ENCODE assay signal across 1 cellular context in the genomic region with DNA sequence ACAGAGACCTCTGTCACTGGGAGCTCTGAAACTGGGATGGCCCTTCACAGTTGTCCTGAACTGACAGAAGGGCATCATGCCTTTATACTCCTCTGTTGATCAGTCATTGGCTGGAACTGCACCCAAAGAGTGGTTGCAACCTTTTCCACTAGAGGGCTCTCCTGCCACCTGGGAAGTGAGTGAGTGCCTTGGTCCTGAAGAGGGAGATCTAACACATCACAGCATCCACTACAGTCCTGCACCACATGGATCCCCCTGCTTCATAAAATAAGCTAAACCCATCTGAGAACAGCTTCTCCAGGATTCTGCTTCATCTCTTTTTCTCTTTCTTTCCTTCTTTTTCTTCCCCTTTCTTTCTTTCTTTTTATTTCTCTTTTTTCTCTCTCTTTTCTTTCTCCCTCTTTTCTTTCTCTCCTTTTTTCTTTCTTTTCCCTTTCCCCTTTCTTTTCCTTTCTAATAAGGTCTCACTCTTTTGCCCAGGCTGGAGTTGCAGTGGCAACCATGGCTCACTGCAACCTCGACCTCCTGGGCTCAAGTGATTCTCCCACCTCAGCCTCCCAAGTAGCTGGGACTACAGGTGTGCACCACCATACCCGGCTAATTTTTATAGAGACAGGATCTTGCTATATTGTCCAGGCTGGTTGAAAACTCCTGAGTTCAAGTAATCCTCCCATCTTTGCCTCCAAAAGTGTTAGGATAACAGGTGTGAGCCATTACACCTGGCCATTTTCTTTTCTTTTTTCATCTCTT.
TF ChIP-seq lines count a peak whose summit lies in the region.

No MANE protein-coding gene starts in this region.

TF ChIP-seq in K562, 482 proteins besides CTCF, POLR2A, EP300 and RAD21 (continued from another document and continues in another):
- TF ChIP-seq, protein P1, sequence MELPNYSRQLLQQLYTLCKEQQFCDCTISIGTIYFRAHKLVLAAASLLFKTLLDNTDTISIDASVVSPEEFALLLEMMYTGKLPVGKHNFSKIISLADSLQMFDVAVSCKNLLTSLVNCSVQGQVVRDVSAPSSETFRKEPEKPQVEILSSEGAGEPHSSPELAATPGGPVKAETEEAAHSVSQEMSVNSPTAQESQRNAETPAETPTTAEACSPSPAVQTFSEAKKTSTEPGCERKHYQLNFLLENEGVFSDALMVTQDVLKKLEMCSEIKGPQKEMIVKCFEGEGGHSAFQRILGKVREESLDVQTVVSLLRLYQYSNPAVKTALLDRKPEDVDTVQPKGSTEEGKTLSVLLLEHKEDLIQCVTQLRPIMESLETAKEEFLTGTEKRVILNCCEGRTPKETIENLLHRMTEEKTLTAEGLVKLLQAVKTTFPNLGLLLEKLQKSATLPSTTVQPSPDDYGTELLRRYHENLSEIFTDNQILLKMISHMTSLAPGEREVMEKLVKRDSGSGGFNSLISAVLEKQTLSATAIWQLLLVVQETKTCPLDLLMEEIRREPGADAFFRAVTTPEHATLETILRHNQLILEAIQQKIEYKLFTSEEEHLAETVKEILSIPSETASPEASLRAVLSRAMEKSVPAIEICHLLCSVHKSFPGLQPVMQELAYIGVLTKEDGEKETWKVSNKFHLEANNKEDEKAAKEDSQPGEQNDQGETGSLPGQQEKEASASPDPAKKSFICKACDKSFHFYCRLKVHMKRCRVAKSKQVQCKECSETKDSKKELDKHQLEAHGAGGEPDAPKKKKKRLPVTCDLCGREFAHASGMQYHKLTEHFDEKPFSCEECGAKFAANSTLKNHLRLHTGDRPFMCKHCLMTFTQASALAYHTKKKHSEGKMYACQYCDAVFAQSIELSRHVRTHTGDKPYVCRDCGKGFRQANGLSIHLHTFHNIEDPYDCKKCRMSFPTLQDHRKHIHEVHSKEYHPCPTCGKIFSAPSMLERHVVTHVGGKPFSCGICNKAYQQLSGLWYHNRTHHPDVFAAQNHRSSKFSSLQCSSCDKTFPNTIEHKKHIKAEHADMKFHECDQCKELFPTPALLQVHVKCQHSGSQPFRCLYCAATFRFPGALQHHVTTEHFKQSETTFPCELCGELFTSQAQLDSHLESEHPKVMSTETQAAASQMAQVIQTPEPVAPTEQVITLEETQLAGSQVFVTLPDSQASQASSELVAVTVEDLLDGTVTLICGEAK (IDR thresholded peaks at IDR 0.05): no peak
- TF ChIP-seq, protein P1 (CRISPR knock-in tag; IDR thresholded peaks at IDR 0.05): no peak
- TF ChIP-seq, protein P2, sequence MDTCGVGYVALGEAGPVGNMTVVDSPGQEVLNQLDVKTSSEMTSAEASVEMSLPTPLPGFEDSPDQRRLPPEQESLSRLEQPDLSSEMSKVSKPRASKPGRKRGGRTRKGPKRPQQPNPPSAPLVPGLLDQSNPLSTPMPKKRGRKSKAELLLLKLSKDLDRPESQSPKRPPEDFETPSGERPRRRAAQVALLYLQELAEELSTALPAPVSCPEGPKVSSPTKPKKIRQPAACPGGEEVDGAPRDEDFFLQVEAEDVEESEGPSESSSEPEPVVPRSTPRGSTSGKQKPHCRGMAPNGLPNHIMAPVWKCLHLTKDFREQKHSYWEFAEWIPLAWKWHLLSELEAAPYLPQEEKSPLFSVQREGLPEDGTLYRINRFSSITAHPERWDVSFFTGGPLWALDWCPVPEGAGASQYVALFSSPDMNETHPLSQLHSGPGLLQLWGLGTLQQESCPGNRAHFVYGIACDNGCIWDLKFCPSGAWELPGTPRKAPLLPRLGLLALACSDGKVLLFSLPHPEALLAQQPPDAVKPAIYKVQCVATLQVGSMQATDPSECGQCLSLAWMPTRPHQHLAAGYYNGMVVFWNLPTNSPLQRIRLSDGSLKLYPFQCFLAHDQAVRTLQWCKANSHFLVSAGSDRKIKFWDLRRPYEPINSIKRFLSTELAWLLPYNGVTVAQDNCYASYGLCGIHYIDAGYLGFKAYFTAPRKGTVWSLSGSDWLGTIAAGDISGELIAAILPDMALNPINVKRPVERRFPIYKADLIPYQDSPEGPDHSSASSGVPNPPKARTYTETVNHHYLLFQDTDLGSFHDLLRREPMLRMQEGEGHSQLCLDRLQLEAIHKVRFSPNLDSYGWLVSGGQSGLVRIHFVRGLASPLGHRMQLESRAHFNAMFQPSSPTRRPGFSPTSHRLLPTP (IDR thresholded peaks at IDR 0.05; ENCODE audit: borderline replicate concordance, extremely low read depth, insufficient read length): no peak
- TF ChIP-seq FOXJ2 (tag; IDR thresholded peaks at IDR 0.05): no peak
- TF ChIP-seq, protein P3, sequence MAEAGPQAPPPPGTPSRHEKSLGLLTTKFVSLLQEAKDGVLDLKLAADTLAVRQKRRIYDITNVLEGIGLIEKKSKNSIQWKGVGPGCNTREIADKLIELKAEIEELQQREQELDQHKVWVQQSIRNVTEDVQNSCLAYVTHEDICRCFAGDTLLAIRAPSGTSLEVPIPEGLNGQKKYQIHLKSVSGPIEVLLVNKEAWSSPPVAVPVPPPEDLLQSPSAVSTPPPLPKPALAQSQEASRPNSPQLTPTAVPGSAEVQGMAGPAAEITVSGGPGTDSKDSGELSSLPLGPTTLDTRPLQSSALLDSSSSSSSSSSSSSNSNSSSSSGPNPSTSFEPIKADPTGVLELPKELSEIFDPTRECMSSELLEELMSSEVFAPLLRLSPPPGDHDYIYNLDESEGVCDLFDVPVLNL (CRISPR knock-in tag; IDR thresholded peaks at IDR 0.05; ENCODE audit: low read depth): no peak
- no peak for TF ChIP-seq TEAD2 (tag; IDR thresholded peaks at IDR 0.05)
- TF ChIP-seq, protein P4, sequence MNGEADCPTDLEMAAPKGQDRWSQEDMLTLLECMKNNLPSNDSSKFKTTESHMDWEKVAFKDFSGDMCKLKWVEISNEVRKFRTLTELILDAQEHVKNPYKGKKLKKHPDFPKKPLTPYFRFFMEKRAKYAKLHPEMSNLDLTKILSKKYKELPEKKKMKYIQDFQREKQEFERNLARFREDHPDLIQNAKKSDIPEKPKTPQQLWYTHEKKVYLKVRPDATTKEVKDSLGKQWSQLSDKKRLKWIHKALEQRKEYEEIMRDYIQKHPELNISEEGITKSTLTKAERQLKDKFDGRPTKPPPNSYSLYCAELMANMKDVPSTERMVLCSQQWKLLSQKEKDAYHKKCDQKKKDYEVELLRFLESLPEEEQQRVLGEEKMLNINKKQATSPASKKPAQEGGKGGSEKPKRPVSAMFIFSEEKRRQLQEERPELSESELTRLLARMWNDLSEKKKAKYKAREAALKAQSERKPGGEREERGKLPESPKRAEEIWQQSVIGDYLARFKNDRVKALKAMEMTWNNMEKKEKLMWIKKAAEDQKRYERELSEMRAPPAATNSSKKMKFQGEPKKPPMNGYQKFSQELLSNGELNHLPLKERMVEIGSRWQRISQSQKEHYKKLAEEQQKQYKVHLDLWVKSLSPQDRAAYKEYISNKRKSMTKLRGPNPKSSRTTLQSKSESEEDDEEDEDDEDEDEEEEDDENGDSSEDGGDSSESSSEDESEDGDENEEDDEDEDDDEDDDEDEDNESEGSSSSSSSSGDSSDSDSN (IDR thresholded peaks at IDR 0.05; ENCODE audit: borderline replicate concordance in 1 of 2, low read depth in 2 of 2, low read length in 2 of 2): no peak
- no peak for TF ChIP-seq MAFK (IDR thresholded peaks at IDR 0.05; ENCODE audit: low read length)
- peak; percentile 90 for TF ChIP-seq SMC3 (conservative IDR thresholded peaks at IDR 0.05; ENCODE audit: insufficient read depth, low read depth, low read length)
- no peak for TF ChIP-seq KAT7 (CRISPR knock-in tag; IDR thresholded peaks at IDR 0.05; ENCODE audit: borderline replicate concordance)
- TF ChIP-seq, protein P5, sequence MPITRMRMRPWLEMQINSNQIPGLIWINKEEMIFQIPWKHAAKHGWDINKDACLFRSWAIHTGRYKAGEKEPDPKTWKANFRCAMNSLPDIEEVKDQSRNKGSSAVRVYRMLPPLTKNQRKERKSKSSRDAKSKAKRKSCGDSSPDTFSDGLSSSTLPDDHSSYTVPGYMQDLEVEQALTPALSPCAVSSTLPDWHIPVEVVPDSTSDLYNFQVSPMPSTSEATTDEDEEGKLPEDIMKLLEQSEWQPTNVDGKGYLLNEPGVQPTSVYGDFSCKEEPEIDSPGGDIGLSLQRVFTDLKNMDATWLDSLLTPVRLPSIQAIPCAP (CRISPR knock-in tag; IDR thresholded peaks at IDR 0.05; ENCODE audit: borderline replicate concordance): no peak
- TF ChIP-seq CBFA2T2 (conservative IDR thresholded peaks at IDR 0.05): no peak
- TF ChIP-seq ZNF77 (CRISPR knock-in tag; IDR thresholded peaks at IDR 0.05): no peak
- 0 out of 2 replicates have a peak, but pooled peaks have one; percentile 4 for TF ChIP-seq JUN (IDR thresholded peaks at IDR 0.05; ENCODE audit: borderline replicate concordance, low read depth, low read length)
- TF ChIP-seq JUN (CRISPR knock-in tag; IDR thresholded peaks at IDR 0.05; ENCODE audit: borderline replicate concordance): no peak
- TF ChIP-seq TEAD4 (IDR thresholded peaks at IDR 0.05; ENCODE audit: low read length): peak; percentile 18; the same call in 1 of the 2 replicates
- TF ChIP-seq TEAD4 (CRISPR knock-in tag; IDR thresholded peaks at IDR 0.05; ENCODE audit: borderline replicate concordance): no peak
- TF ChIP-seq ZNF23 (CRISPR knock-in tag; IDR thresholded peaks at IDR 0.05): no peak
- TF ChIP-seq HIVEP1 (CRISPR knock-in tag; IDR thresholded peaks at IDR 0.05): no peak
- TF ChIP-seq, protein P6, sequence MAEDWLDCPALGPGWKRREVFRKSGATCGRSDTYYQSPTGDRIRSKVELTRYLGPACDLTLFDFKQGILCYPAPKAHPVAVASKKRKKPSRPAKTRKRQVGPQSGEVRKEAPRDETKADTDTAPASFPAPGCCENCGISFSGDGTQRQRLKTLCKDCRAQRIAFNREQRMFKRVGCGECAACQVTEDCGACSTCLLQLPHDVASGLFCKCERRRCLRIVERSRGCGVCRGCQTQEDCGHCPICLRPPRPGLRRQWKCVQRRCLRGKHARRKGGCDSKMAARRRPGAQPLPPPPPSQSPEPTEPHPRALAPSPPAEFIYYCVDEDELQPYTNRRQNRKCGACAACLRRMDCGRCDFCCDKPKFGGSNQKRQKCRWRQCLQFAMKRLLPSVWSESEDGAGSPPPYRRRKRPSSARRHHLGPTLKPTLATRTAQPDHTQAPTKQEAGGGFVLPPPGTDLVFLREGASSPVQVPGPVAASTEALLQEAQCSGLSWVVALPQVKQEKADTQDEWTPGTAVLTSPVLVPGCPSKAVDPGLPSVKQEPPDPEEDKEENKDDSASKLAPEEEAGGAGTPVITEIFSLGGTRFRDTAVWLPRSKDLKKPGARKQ (CRISPR knock-in tag; IDR thresholded peaks at IDR 0.05): no peak
- TF ChIP-seq, protein P7, sequence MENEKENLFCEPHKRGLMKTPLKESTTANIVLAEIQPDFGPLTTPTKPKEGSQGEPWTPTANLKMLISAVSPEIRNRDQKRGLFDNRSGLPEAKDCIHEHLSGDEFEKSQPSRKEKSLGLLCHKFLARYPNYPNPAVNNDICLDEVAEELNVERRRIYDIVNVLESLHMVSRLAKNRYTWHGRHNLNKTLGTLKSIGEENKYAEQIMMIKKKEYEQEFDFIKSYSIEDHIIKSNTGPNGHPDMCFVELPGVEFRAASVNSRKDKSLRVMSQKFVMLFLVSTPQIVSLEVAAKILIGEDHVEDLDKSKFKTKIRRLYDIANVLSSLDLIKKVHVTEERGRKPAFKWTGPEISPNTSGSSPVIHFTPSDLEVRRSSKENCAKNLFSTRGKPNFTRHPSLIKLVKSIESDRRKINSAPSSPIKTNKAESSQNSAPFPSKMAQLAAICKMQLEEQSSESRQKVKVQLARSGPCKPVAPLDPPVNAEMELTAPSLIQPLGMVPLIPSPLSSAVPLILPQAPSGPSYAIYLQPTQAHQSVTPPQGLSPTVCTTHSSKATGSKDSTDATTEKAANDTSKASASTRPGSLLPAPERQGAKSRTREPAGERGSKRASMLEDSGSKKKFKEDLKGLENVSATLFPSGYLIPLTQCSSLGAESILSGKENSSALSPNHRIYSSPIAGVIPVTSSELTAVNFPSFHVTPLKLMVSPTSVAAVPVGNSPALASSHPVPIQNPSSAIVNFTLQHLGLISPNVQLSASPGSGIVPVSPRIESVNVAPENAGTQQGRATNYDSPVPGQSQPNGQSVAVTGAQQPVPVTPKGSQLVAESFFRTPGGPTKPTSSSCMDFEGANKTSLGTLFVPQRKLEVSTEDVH (IDR thresholded peaks at IDR 0.05; ENCODE audit: low read depth, partially characterized antibody): no peak
- peak; percentile 61 for TF ChIP-seq BRD9 (IDR thresholded peaks at IDR 0.05; ENCODE audit: low read depth, partially characterized antibody)
- TF ChIP-seq TGIF2 (CRISPR knock-in tag; IDR thresholded peaks at IDR 0.05): no peak
- no peak for TF ChIP-seq NCOA2 (IDR thresholded peaks at IDR 0.05; ENCODE audit: partially characterized antibody in 2 of 2)
- TF ChIP-seq NR2C2 (CRISPR knock-in tag; IDR thresholded peaks at IDR 0.05): no peak
- TF ChIP-seq NR2C2 (tag; IDR thresholded peaks at IDR 0.05): no peak
- no peak for TF ChIP-seq GATAD2A (IDR thresholded peaks at IDR 0.05)
- TF ChIP-seq HDAC6 (IDR thresholded peaks at IDR 0.05; ENCODE audit: low read depth, low read length): no peak
- no peak for TF ChIP-seq SAP30 (IDR thresholded peaks at IDR 0.05; ENCODE audit: borderline replicate concordance, insufficient read depth, low read depth, low read length, poor library complexity, severe bottlenecking)
- no peak for TF ChIP-seq NELFE (IDR thresholded peaks at IDR 0.05; ENCODE audit: insufficient read depth, insufficient read length)
- no peak for TF ChIP-seq NFIC (IDR thresholded peaks at IDR 0.05)
- TF ChIP-seq RBM25 (IDR thresholded peaks at IDR 0.05; ENCODE audit: low read depth, low read length, severe bottlenecking): no peak
